In genomic region chr2:205975082-205975949, GRCh38 we compare ENCODE assay signal across 10 cellular contexts.
A peak's percentile ranks its signal among the peaks of the same experiment; 100 is the strongest.
DNase-seq lines count a peak whose midpoint lies in the region; ATAC-seq and TF ChIP-seq lines count a peak whose summit lies in the region.
"Had no signal": no experiment of that assay in that cellular context is flagged by ENCODE, and none has a peak within 500 bp of the region (broad histone marks: within the 10 kb centered on the region; RNA-seq: fewer than 3 reads in every experiment).

No MANE protein-coding gene starts in this region.

- no peaks in the 10 kb centered on the region for H3K36me3 ChIP-seq in colonic mucosa

- H3K4me3 Mint-ChIP-seq in osteocyte (ENCODE audit: unreplicated experiment), result no peak overlapping the region

- H3K9me3 ChIP-seq in colonic mucosa, result no peaks in the 10 kb centered on the region

- no peaks in the 10 kb centered on the region for H3K9me3 Mint-ChIP-seq in osteocyte (ENCODE audit: unreplicated experiment)

- TF ChIP-seq CTCF in colonic mucosa (IDR thresholded peaks at IDR 0.05), result no peak
- TF ChIP-seq CTCF in osteocyte (IDR thresholded peaks at IDR 0.05), result no peak

- intact Hi-C loops in colonic mucosa (cut with DNase I), result no loop called here

- no peak overlapping the region for H3K4me3 ChIP-seq in colonic mucosa

- no peak overlapping the region for H3K27ac Mint-ChIP-seq in osteocyte (ENCODE audit: unreplicated experiment)

- DNase-seq in colonic mucosa, result peak; percentile 84
- peak; percentile 27 for DNase-seq in osteocyte (ENCODE audit: extremely low spot score, unreplicated experiment)
- DNase-seq in Kasumi-1 (lab: John Stamatoyannopoulos, UW), result no peak
- no peak for DNase-seq in NCI-H345 treated with DMSO at 0.1 percent for 48 hours (lab: John Stamatoyannopoulos, UW; ENCODE audit: unreplicated experiment)
- DNase-seq: activated CD4-positive, alpha-beta T cell treated with anti-CD3 and anti-CD28 coated beads for 1 hour; left ventricle myocardium superior had no signal

- H3K4me1 ChIP-seq in colonic mucosa, result no peaks in the 10 kb centered on the region

- ATAC-seq in GM19023 (IDR thresholded peaks at IDR 0.05; ENCODE audit: unreplicated experiment), result peak; percentile 81
- peak; percentile 81 for ATAC-seq in HG03139 (IDR thresholded peaks at IDR 0.05; ENCODE audit: unreplicated experiment)
- no peak for ATAC-seq in HG02884 (IDR thresholded peaks at IDR 0.05; ENCODE audit: unreplicated experiment)
- ATAC-seq in GM21528 (IDR thresholded peaks at IDR 0.05; ENCODE audit: low FRiP score, unreplicated experiment), result no peak
- ATAC-seq: left ventricle myocardium superior had no signal

- no peaks in the 10 kb centered on the region for H3K27me3 ChIP-seq in colonic mucosa

- H3K9ac ChIP-seq in colonic mucosa (ENCODE audit: low read depth in 2 of 2, low read length in 2 of 2), result peak overlapping the region in 1 of 2 donors; percentile 60

- peaks cover 15% of the 10 kb centered on the region for H3K27me3 Mint-ChIP-seq in osteocyte (ENCODE audit: unreplicated experiment)

- no peaks in the 10 kb centered on the region for H3K36me3 Mint-ChIP-seq in osteocyte (ENCODE audit: unreplicated experiment)

- H3K4me1 Mint-ChIP-seq in osteocyte (ENCODE audit: unreplicated experiment), result peaks cover 5% of the 10 kb centered on the region

- H3K27ac ChIP-seq in colonic mucosa, result peak overlapping the region; percentile 90

Comparison
In these comparisons a context has a peak if more than half of its experiments do, and no peak if none do; other contexts are left out.
1. ATAC-seq: peak in GM19023 (single experiment) and HG03139 (single experiment); none in HG02884 (single experiment) and GM21528 (single experiment).
2. DNase-seq: peak in colonic mucosa (single experiment) and osteocyte (single experiment); none in Kasumi-1 (0 of 2) and NCI-H345 treated with DMSO at 0.1 percent for 48 hours (single experiment).